Comparison of ENCODE assay signal across 30 cellular contexts in genomic region chr6:13250703-13251102, GRCh38.
DNase-seq lines count a peak whose midpoint lies in the region; ATAC-seq and TF ChIP-seq lines count a peak whose summit lies in the region.
"Had no signal": no experiment of that assay in that cellular context is flagged by ENCODE, and none has a peak within 500 bp of the region (broad histone marks: within the 10 kb centered on the region; RNA-seq: fewer than 3 reads in every experiment).

No MANE protein-coding gene starts in this region.

- CTCF ChIA-PET in WTC11 (lab: Charles Lee), result interaction anchor here (0.6 to 0.9 kb wide), 6 partner anchors 14 to 1992 kb away, joined by 3 to 5 read pairs (median 4); no protein-coding TSS in a partner anchor
- CTCF ChIA-PET in CD8-positive, alpha-beta T cell (lab: Charles Lee), result interaction anchor here (0.7 kb wide), 1 partner anchor 11 kb away, joined by 3 read pairs; no protein-coding TSS in a partner anchor

- no peak overlapping the region for H4K91ac ChIP-seq in trophoblast cell (ENCODE audit: low read depth, low read length)

- H2AK5ac ChIP-seq in trophoblast cell (ENCODE audit: low read length), result no peak overlapping the region

- H3K4me2 ChIP-seq in trophoblast cell (ENCODE audit: low read length), result no peak overlapping the region

- no peaks in the 10 kb centered on the region for H3K4me1 ChIP-seq in trophoblast cell (ENCODE audit: control insufficient read depth in 1 of 2, insufficient read depth in 2 of 2, low read length in 2 of 2)
- no peaks in the 10 kb centered on the region for H3K4me1 ChIP-seq in CD8-positive, alpha-beta T cell (ENCODE audit: insufficient read depth, low read length)
- H3K4me1 ChIP-seq: esophagus muscularis mucosa, gastroesophageal sphincter, prostate gland had no signal

- no peak overlapping the region for H2BK5ac ChIP-seq in trophoblast cell (ENCODE audit: low read depth, low read length, poor library complexity)

- no peaks in the 10 kb centered on the region for H3K9me3 ChIP-seq in trophoblast cell (ENCODE audit: insufficient read depth, low read depth, low read length)
- no peaks in the 10 kb centered on the region for H3K9me3 ChIP-seq in CD8-positive, alpha-beta T cell (ENCODE audit: low read length)
- H3K9me3 ChIP-seq: prostate gland had no signal

- no peak overlapping the region for H2BK120ac ChIP-seq in trophoblast cell (ENCODE audit: insufficient read depth, low read length, poor library complexity)

- no peaks in the 10 kb centered on the region for H3K79me1 ChIP-seq in trophoblast cell (ENCODE audit: low read length)

- no peak overlapping the region for H3K27ac ChIP-seq in trophoblast cell (ENCODE audit: low read depth, low read length)
- H3K27ac ChIP-seq in CD8-positive, alpha-beta T cell (ENCODE audit: low read depth, low read length), result no peak overlapping the region
- H3K27ac ChIP-seq: cardiac muscle cell, esophagus muscularis mucosa, gastroesophageal sphincter, prostate gland had no signal

- H3K23ac ChIP-seq in trophoblast cell (ENCODE audit: low read length), result no peak overlapping the region

- POLR2A ChIA-PET in WTC11 (lab: Charles Lee), result no interaction called here
- POLR2A ChIA-PET in CD8-positive, alpha-beta T cell (lab: Charles Lee), result no interaction called here

- no peaks in the 10 kb centered on the region for H3K79me2 ChIP-seq in trophoblast cell (ENCODE audit: control insufficient read depth, insufficient read depth, low read length, poor library complexity)

- H3K9ac ChIP-seq in trophoblast cell (ENCODE audit: low read length), result no peak overlapping the region

- no peak overlapping the region for H3K4ac ChIP-seq in trophoblast cell (ENCODE audit: low read depth, low read length)

- H4K12ac ChIP-seq in trophoblast cell (ENCODE audit: low read depth, low read length), result no peak overlapping the region

- no peaks in the 10 kb centered on the region for H3K27me3 Mint-ChIP-seq in WTC11 (ENCODE audit: low read depth)
- peaks cover 6% of the 10 kb centered on the region for H3K27me3 Mint-ChIP-seq in CD8-positive, alpha-beta T cell (ENCODE audit: low read depth)
- H3K27me3 Mint-ChIP-seq: activated naive CD4-positive, alpha-beta T cell treated with anti-CD3 and anti-CD28 coated beads, Interleukin-2, amount 50 U/mL, for 24 hours; stimulated activated naive CD8-positive, alpha-beta T cell treated with anti-CD3 and anti-CD28 coated beads, Interleukin-15, amount 100 ng/mL, for 72 hours had no signal

- no peak overlapping the region for H3K27ac Mint-ChIP-seq in WTC11
- H3K27ac Mint-ChIP-seq in CD8-positive, alpha-beta T cell, result no peak overlapping the region
- H3K27ac Mint-ChIP-seq: activated naive CD4-positive, alpha-beta T cell treated with anti-CD3 and anti-CD28 coated beads, Interleukin-2, amount 50 U/mL, for 24 hours; activated T-helper 17 cell treated with anti-CD3 and anti-CD28 coated beads, Interleukin-2, amount 50 U/mL, for 72 hours; immature natural killer cell had no signal

- no CpG with 5 or more reads among the region's 6 CpGs for whole genome bisulfite sequencing in trophoblast cell (ENCODE audit: extremely low coverage, insufficient coverage, insufficient read length)

- intact Hi-C loops in CD8-positive, alpha-beta T cell (cut with DNase I, micrococcal nuclease), result no loop called here

- H3K36me3 Mint-ChIP-seq in WTC11, result peaks cover 16% of the 10 kb centered on the region
- H3K36me3 Mint-ChIP-seq in CD8-positive, alpha-beta T cell, result no peaks in the 10 kb centered on the region
- H3K36me3 Mint-ChIP-seq: activated naive CD4-positive, alpha-beta T cell treated with anti-CD3 and anti-CD28 coated beads, Interleukin-2, amount 50 U/mL, for 24 hours; immature natural killer cell had no signal

- H3K36me3 ChIP-seq in trophoblast cell (ENCODE audit: control insufficient read depth in 1 of 2, insufficient read depth in 2 of 2, low read length in 2 of 2), result no peaks in the 10 kb centered on the region
- H3K36me3 ChIP-seq in CD8-positive, alpha-beta T cell (ENCODE audit: insufficient read depth, low read length), result no peaks in the 10 kb centered on the region
- H3K36me3 ChIP-seq: cardiac muscle cell, esophagus muscularis mucosa, gastroesophageal sphincter, prostate gland had no signal

- H4K8ac ChIP-seq in trophoblast cell (ENCODE audit: low read depth, low read length), result no peak overlapping the region

- H3K4me3 ChIP-seq in fibroblast of pulmonary artery (replicated peaks; ENCODE audit: low read depth, low read length), result no peak overlapping the region
- H3K4me3 ChIP-seq in trophoblast cell (ENCODE audit: low read depth, low read length), result no peak overlapping the region
- no peak overlapping the region for H3K4me3 ChIP-seq in CD8-positive, alpha-beta T cell (ENCODE audit: low read depth, low read length)
- H3K4me3 ChIP-seq: cardiac muscle cell, esophagus muscularis mucosa, gastroesophageal sphincter, prostate gland had no signal

- peaks cover 13% of the 10 kb centered on the region for H3K9me3 Mint-ChIP-seq in WTC11
- no peaks in the 10 kb centered on the region for H3K9me3 Mint-ChIP-seq in CD8-positive, alpha-beta T cell
- H3K9me3 Mint-ChIP-seq: activated naive CD4-positive, alpha-beta T cell treated with anti-CD3 and anti-CD28 coated beads, Interleukin-2, amount 50 U/mL, for 24 hours; activated T-helper 17 cell treated with anti-CD3 and anti-CD28 coated beads, Interleukin-2, amount 50 U/mL, for 72 hours; immature natural killer cell; stimulated activated naive CD8-positive, alpha-beta T cell treated with anti-CD3 and anti-CD28 coated beads, Interleukin-15, amount 100 ng/mL, for 72 hours had no signal

- peak; percentile 51 for DNase-seq in NCI-H2171 treated with DMSO at 0.1 percent for 48 hours (lab: John Stamatoyannopoulos, UW)
- DNase-seq in NCI-H2171 (lab: John Stamatoyannopoulos, UW), result no peak
- no peak for DNase-seq in WTC11 (ENCODE audit: low spot score)
- DNase-seq in fibroblast of pulmonary artery (ENCODE audit: low read depth), result peak; percentile 24
- peak; percentile 41 to 86 for DNase-seq in trophoblast cell
- no peak for DNase-seq in DMS79 (lab: John Stamatoyannopoulos, UW)
- no peak for DNase-seq in HPDE6-E6E7 (ENCODE audit: extremely low spot score)
- DNase-seq in CD8-positive, alpha-beta T cell, result no peak
- DNase-seq: 8988T; activated CD4-positive, alpha-beta T cell treated with anti-CD3 and anti-CD28 coated beads, Interleukin-2, amount 50 U/mL, for 4 hours; activated CD8-positive, alpha-beta memory T cell treated with anti-CD3 and anti-CD28 coated beads, Interleukin-2, amount 50 U/mL, for 48 hours; DMS53; H7; hippocampal formation; immature natural killer cell; mesendoderm; MM.1S; NCI-H2107; NCI-H510A; NK-92 treated with Interleukin-12 subunit alpha and Interleukin-12 subunit beta, amount 100 ng/mL, for 24 hours; nucleus accumbens; SIG-M5; stimulated activated naive CD8-positive, alpha-beta T cell treated with anti-CD3 and anti-CD28 coated beads, Interleukin-15, amount 100 ng/mL, for 72 hours had no signal

- no peak overlapping the region for H3K4me3 Mint-ChIP-seq in WTC11
- H3K4me3 Mint-ChIP-seq in CD8-positive, alpha-beta T cell, result no peak overlapping the region
- H3K4me3 Mint-ChIP-seq: activated naive CD4-positive, alpha-beta T cell treated with anti-CD3 and anti-CD28 coated beads, Interleukin-2, amount 50 U/mL, for 24 hours; activated T-helper 17 cell treated with anti-CD3 and anti-CD28 coated beads, Interleukin-2, amount 50 U/mL, for 72 hours; immature natural killer cell; stimulated activated naive CD8-positive, alpha-beta T cell treated with anti-CD3 and anti-CD28 coated beads, Interleukin-15, amount 100 ng/mL, for 72 hours had no signal

- no peak overlapping the region for H2BK12ac ChIP-seq in trophoblast cell (ENCODE audit: low read length)

- TF ChIP-seq CTCF in WTC11 (IDR thresholded peaks at IDR 0.05) (no peak), fibroblast of pulmonary artery (IDR thresholded peaks at IDR 0.05; ENCODE audit: low read length, missing control alignments) (no peak)
- TF ChIP-seq CTCF in CD8-positive, alpha-beta T cell (IDR thresholded peaks at IDR 0.05), result no peak

- H3K14ac ChIP-seq in trophoblast cell (ENCODE audit: low read length), result no peak overlapping the region

- H3K27me3 ChIP-seq in trophoblast cell (ENCODE audit: insufficient read depth, low read length), result no peaks in the 10 kb centered on the region
- no peaks in the 10 kb centered on the region for H3K27me3 ChIP-seq in CD8-positive, alpha-beta T cell (ENCODE audit: insufficient read depth, low read length)
- H3K27me3 ChIP-seq: cardiac muscle cell had no signal

- H3K4me1 Mint-ChIP-seq in WTC11, result peaks cover 26% of the 10 kb centered on the region
- no peaks in the 10 kb centered on the region for H3K4me1 Mint-ChIP-seq in CD8-positive, alpha-beta T cell (ENCODE audit: low read depth)
- H3K4me1 Mint-ChIP-seq: activated naive CD4-positive, alpha-beta T cell treated with anti-CD3 and anti-CD28 coated beads, Interleukin-2, amount 50 U/mL, for 24 hours; activated T-helper 17 cell treated with anti-CD3 and anti-CD28 coated beads, Interleukin-2, amount 50 U/mL, for 72 hours; immature natural killer cell; stimulated activated naive CD8-positive, alpha-beta T cell treated with anti-CD3 and anti-CD28 coated beads, Interleukin-15, amount 100 ng/mL, for 72 hours had no signal

- no peak overlapping the region for H3K18ac ChIP-seq in trophoblast cell (ENCODE audit: low read length)

- ATAC-seq in WTC11, result no peak
- no peak for ATAC-seq in CD8-positive, alpha-beta T cell
- ATAC-seq: activated T-helper 17 cell treated with anti-CD3 and anti-CD28 coated beads, Interleukin-2, amount 50 U/mL, for 72 hours; gastroesophageal sphincter; Panc1; stimulated activated naive CD8-positive, alpha-beta T cell treated with anti-CD3 and anti-CD28 coated beads, Interleukin-15, amount 100 ng/mL, for 72 hours had no signal

- H2AFZ ChIP-seq in trophoblast cell (ENCODE audit: insufficient read depth, low read length, poor library complexity), result no peak overlapping the region

TF ChIP-seq in WTC11, 78 proteins besides CTCF, POLR2A, EP300 and RAD21:
- TF ChIP-seq GABPB1 (CRISPR knock-in tag; IDR thresholded peaks at IDR 0.05) (0 out of 2 replicates have a peak, but pooled peaks have one; percentile 46), FOXP1 (CRISPR knock-in tag; IDR thresholded peaks at IDR 0.05; ENCODE audit: borderline replicate concordance) (no peak)

Comparison
In these comparisons a context has a peak if more than half of its experiments do, and no peak if none do; other contexts are left out.
1. DNase-seq: peak in NCI-H2171 treated with DMSO at 0.1 percent for 48 hours (single experiment), fibroblast of pulmonary artery (single experiment) and trophoblast cell (2 of 2); none in NCI-H2171 (single experiment), WTC11 (single experiment), DMS79 (single experiment), HPDE6-E6E7 (single experiment) and CD8-positive, alpha-beta T cell (0 of 7).